In genomic region chrX:71128166-71128833, GRCh38 we compare ENCODE assay signal across 10 cellular contexts. TPM values are rescaled to one million over a fixed set of nuclear protein-coding genes. Genes with fewer than 3 reads are reported as not detected.
DNase-seq lines count a peak whose midpoint lies in the region; ATAC-seq lines count a peak whose summit lies in the region.
"Had no signal": no experiment of that assay in that cellular context is flagged by ENCODE, and none has a peak within 500 bp of the region (broad histone marks: within the 10 kb centered on the region; RNA-seq: fewer than 3 reads in every experiment).

No MANE protein-coding gene starts in this region.

- peak overlapping the region; percentile 63 to 90 for H3K27ac Mint-ChIP-seq in activated naive CD4-positive, alpha-beta T cell treated with anti-CD3 and anti-CD28 coated beads, Interleukin-2, amount 50 U/mL, for 72 hours

- no peaks in the 10 kb centered on the region for H3K79me2 ChIP-seq in ACC112 (ENCODE audit: control insufficient read depth, insufficient read depth, low read length, unreplicated experiment)

- H3K36me3 ChIP-seq in ACC112 (ENCODE audit: insufficient read depth, low read length), result no peaks in the 10 kb centered on the region

- no peak overlapping the region for H2AFZ ChIP-seq in ACC112 (ENCODE audit: low read length, unreplicated experiment)

- H3K36me3 Mint-ChIP-seq in activated naive CD4-positive, alpha-beta T cell treated with anti-CD3 and anti-CD28 coated beads, Interleukin-2, amount 50 U/mL, for 72 hours, result peaks cover 19% of the 10 kb centered on the region in 2 donors

- H3K27me3 ChIP-seq in ACC112 (ENCODE audit: insufficient read depth, low read length), result no peaks in the 10 kb centered on the region

- H3K9me3 Mint-ChIP-seq in activated naive CD4-positive, alpha-beta T cell treated with anti-CD3 and anti-CD28 coated beads, Interleukin-2, amount 50 U/mL, for 72 hours, result no peaks in the 10 kb centered on the region

- H3K4me3 ChIP-seq in ACC112 (ENCODE audit: low read depth, low read length), result no peak overlapping the region

- peak; percentile 3 for DNase-seq in HCEC 1CT
- no peak for DNase-seq in activated naive CD4-positive, alpha-beta T cell treated with anti-CD3 and anti-CD28 coated beads, Interleukin-2, amount 50 U/mL, for 72 hours (ENCODE audit: low spot score in 2 of 2)
- peak; percentile 63 for DNase-seq in islet precursor cell
- DNase-seq in cerebellar cortex (ENCODE audit: low spot score), result no peak
- no peak for DNase-seq in effector CD4-positive, alpha-beta T cell
- no peak for DNase-seq in HuH-7.5 (ENCODE audit: low spot score)

- H3K27ac ChIP-seq in ACC112 (ENCODE audit: low read depth, low read length), result peak overlapping the region; percentile 23; the same call in 1 of the 2 replicates

- ATAC-seq in activated naive CD4-positive, alpha-beta T cell treated with anti-CD3 and anti-CD28 coated beads, Interleukin-2, amount 50 U/mL, for 72 hours, result peak in 1 of 2 donors; percentile 52
- no peak for ATAC-seq in GM19452 (IDR thresholded peaks at IDR 0.05; ENCODE audit: unreplicated experiment)

- H3K4me1 ChIP-seq in ACC112 (ENCODE audit: control insufficient read depth, insufficient read depth, low read length, unreplicated experiment), result peaks cover 12% of the 10 kb centered on the region

RNA-seq across cellular contexts. Expression of gene MED12, which starts 9.9 kb away (rescaled TPM):
- 10 to 100 TPM; 57.5 to 86.5 TPM for total RNA-seq in activated naive CD4-positive, alpha-beta T cell treated with anti-CD3 and anti-CD28 coated beads, Interleukin-2, amount 50 U/mL, for 72 hours

RNA-seq across cellular contexts. Expression of gene NLGN3, which starts 16.3 kb away (rescaled TPM):
- total RNA-seq in activated naive CD4-positive, alpha-beta T cell treated with anti-CD3 and anti-CD28 coated beads, Interleukin-2, amount 50 U/mL, for 72 hours, result 1 to 10 TPM; 2.1 to 3.6 TPM

RNA-seq across cellular contexts. Expression of gene IL2RG, which starts 16.9 kb away (rescaled TPM):
- 100 to 1,000 TPM; 164 to 349 TPM for total RNA-seq in activated naive CD4-positive, alpha-beta T cell treated with anti-CD3 and anti-CD28 coated beads, Interleukin-2, amount 50 U/mL, for 72 hours
- total RNA-seq: mesothelial cell of epicardium had no signal

RNA-seq across cellular contexts. Expression of gene CXorf65, which starts 21.8 kb away (rescaled TPM):
- total RNA-seq in activated naive CD4-positive, alpha-beta T cell treated with anti-CD3 and anti-CD28 coated beads, Interleukin-2, amount 50 U/mL, for 72 hours, result 10 to 100 TPM in 1 of 2 donors, 1 to 10 TPM in 1; 7.5 to 20.7 TPM
- total RNA-seq: cardiac septum, mesothelial cell of epicardium had no signal

RNA-seq across cellular contexts. Expression of gene FOXO4, which starts 32.6 kb away (rescaled TPM):
- total RNA-seq in activated naive CD4-positive, alpha-beta T cell treated with anti-CD3 and anti-CD28 coated beads, Interleukin-2, amount 50 U/mL, for 72 hours, result 10 to 100 TPM in 1 of 2 donors, 1 to 10 TPM in 1; 8.2 to 22.8 TPM

Comparison
In these comparisons a context has a peak if more than half of its experiments do, and no peak if none do; other contexts are left out.
1. DNase-seq: peak in HCEC 1CT (single experiment) and islet precursor cell (single experiment); none in activated naive CD4-positive, alpha-beta T cell treated with anti-CD3 and anti-CD28 coated beads, Interleukin-2, amount 50 U/mL, for 72 hours (0 of 2), cerebellar cortex (single experiment), effector CD4-positive, alpha-beta T cell (single experiment) and HuH-7.5 (single experiment).